Comparison of ENCODE assay signal across 1 cellular context in the genomic region with DNA sequence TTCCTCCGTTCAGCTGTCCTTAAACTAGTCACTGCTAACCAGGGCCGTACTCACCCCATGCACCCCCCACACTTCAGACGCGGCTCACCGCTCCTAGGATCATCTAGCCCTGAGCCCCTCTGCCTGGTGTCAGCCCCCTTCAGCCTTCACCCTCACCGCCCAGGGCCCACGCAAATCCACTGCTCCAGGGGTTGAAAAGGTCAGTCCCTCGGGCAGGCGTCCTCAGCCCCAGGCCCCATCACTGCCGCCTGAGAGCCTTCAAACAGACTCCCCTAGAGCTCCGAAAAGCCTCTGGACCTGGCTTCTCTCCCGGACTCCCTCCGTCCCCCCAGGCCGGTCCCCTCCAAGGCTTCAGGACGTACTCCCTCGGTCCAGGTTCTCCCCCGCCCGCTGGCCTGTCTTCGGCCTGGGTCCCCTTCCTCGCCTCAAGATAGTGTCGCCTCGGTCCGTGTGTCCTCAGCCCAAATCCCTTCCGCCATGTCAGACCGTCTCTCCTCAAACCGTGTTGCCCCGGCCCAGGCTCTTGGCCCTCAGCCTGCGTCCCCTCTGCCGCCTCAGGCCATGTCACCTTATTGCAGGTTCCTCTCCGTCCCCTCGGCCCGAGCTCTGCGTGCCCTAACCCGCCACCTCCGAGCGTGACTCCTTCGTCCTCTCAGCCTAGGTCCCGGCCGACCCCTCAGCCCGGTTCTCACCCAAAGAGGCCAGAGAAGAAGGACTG.
TF ChIP-seq lines count a peak whose summit lies in the region.

No MANE protein-coding gene starts in this region.

TF ChIP-seq in HepG2, 621 proteins besides CTCF, POLR2A, EP300 and RAD21:
- TF ChIP-seq ZNF776 (CRISPR knock-in tag; IDR thresholded peaks at IDR 0.05) (0 out of 2 replicates have a peak, but pooled peaks have one; percentile 27), EEA1 (CRISPR knock-in tag; IDR thresholded peaks at IDR 0.05; ENCODE audit: borderline replicate concordance) (peak; percentile 40), ZSCAN12 (CRISPR knock-in tag; IDR thresholded peaks at IDR 0.05) (no peak), CAMTA2 (CRISPR knock-in tag; IDR thresholded peaks at IDR 0.05; ENCODE audit: borderline replicate concordance) (0 out of 2 replicates have a peak, but pooled peaks have one; percentile 15), ZNF737 (CRISPR knock-in tag; IDR thresholded peaks at IDR 0.05; ENCODE audit: borderline replicate concordance) (0 out of 2 replicates have a peak, but pooled peaks have one; percentile 69), ZNF773 (CRISPR knock-in tag; IDR thresholded peaks at IDR 0.05; ENCODE audit: borderline replicate concordance) (no peak; the same call in 1 of the 2 replicates), AGO2 (optimal IDR thresholded peaks at IDR 0.05; ENCODE audit: low read depth, low read length) (peak; percentile 54), HIVEP1 (CRISPR knock-in tag; IDR thresholded peaks at IDR 0.05) (peak; percentile 43; the same call in 1 of the 2 replicates), CREM (IDR thresholded peaks at IDR 0.05) (no peak), CREM (CRISPR knock-in tag; IDR thresholded peaks at IDR 0.05) (no peak), TMF1 (CRISPR knock-in tag; IDR thresholded peaks at IDR 0.05; ENCODE audit: low read depth) (0 out of 2 replicates have a peak, but pooled peaks have one; percentile 12), ZNF274 (CRISPR knock-in tag; IDR thresholded peaks at IDR 0.05) (peak; percentile 28; the same call in 1 of the 2 replicates), GABPA (IDR thresholded peaks at IDR 0.05; ENCODE audit: low read depth, low read length) (no peak), GABPA (CRISPR knock-in tag; IDR thresholded peaks at IDR 0.05; ENCODE audit: low read depth) (no peak), MAZ (IDR thresholded peaks at IDR 0.05; ENCODE audit: borderline replicate concordance, low read depth, low read length) (no peak), MAZ (CRISPR knock-in tag; IDR thresholded peaks at IDR 0.05; ENCODE audit: low read depth) (no peak), AHR (CRISPR knock-in tag; IDR thresholded peaks at IDR 0.05) (0 out of 2 replicates have a peak, but pooled peaks have one; percentile 24), ZNF225 (CRISPR knock-in tag; IDR thresholded peaks at IDR 0.05) (0 out of 2 replicates have a peak, but pooled peaks have one; percentile 27), TEAD2 (CRISPR knock-in tag; IDR thresholded peaks at IDR 0.05) (no peak), ISX (CRISPR knock-in tag; conservative IDR thresholded peaks at IDR 0.05) (no peak), WIZ (CRISPR knock-in tag; IDR thresholded peaks at IDR 0.05) (0 out of 2 replicates have a peak, but pooled peaks have one; percentile 7), ZNF124 (CRISPR knock-in tag; IDR thresholded peaks at IDR 0.05) (no peak), NPAS2 (CRISPR knock-in tag; IDR thresholded peaks at IDR 0.05; ENCODE audit: borderline replicate concordance) (0 out of 2 replicates have a peak, but pooled peaks have one; percentile 45), JUNB (CRISPR knock-in tag; IDR thresholded peaks at IDR 0.05; ENCODE audit: borderline replicate concordance) (no peak), SIN3A (IDR thresholded peaks at IDR 0.05; ENCODE audit: borderline replicate concordance, low read depth, low read length) (no peak), ZNF672 (CRISPR knock-in tag; IDR thresholded peaks at IDR 0.05) (no peak), ZFP37 (CRISPR knock-in tag; IDR thresholded peaks at IDR 0.05; ENCODE audit: borderline replicate concordance) (no peak), ZNF543 (CRISPR knock-in tag; IDR thresholded peaks at IDR 0.05) (0 out of 2 replicates have a peak, but pooled peaks have one; percentile 18), HNF4G (IDR thresholded peaks at IDR 0.05; ENCODE audit: borderline replicate concordance, low read depth, low read length) (no peak), HNF4G (CRISPR knock-in tag; IDR thresholded peaks at IDR 0.05; ENCODE audit: borderline replicate concordance, low read depth) (0 out of 2 replicates have a peak, but pooled peaks have one; percentile 26), JARID2 (CRISPR knock-in tag; IDR thresholded peaks at IDR 0.05; ENCODE audit: insufficient replicate concordance) (no peak), KLF11 (CRISPR knock-in tag; IDR thresholded peaks at IDR 0.05) (no peak), ZNF30 (CRISPR knock-in tag; IDR thresholded peaks at IDR 0.05) (peak; percentile 44; the same call in 1 of the 2 replicates)
- TF ChIP-seq, protein P1, sequence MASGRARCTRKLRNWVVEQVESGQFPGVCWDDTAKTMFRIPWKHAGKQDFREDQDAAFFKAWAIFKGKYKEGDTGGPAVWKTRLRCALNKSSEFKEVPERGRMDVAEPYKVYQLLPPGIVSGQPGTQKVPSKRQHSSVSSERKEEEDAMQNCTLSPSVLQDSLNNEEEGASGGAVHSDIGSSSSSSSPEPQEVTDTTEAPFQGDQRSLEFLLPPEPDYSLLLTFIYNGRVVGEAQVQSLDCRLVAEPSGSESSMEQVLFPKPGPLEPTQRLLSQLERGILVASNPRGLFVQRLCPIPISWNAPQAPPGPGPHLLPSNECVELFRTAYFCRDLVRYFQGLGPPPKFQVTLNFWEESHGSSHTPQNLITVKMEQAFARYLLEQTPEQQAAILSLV (CRISPR knock-in tag; IDR thresholded peaks at IDR 0.05; ENCODE audit: borderline replicate concordance): 0 out of 2 replicates have a peak, but pooled peaks have one; percentile 69
- TF ChIP-seq, protein P2, sequence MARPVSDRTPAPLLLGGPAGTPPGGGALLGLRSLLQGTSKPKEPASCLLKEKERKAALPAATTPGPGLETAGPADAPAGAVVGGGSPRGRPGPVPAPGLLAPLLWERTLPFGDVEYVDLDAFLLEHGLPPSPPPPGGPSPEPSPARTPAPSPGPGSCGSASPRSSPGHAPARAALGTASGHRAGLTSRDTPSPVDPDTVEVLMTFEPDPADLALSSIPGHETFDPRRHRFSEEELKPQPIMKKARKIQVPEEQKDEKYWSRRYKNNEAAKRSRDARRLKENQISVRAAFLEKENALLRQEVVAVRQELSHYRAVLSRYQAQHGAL (CRISPR knock-in tag; IDR thresholded peaks at IDR 0.05; ENCODE audit: not compliant biosample characterization): no peak
- TF ChIP-seq, protein P3, sequence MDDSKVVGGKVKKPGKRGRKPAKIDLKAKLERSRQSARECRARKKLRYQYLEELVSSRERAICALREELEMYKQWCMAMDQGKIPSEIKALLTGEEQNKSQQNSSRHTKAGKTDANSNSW (CRISPR knock-in tag; IDR thresholded peaks at IDR 0.05; ENCODE audit: borderline replicate concordance): no peak
- TF ChIP-seq, protein P4, sequence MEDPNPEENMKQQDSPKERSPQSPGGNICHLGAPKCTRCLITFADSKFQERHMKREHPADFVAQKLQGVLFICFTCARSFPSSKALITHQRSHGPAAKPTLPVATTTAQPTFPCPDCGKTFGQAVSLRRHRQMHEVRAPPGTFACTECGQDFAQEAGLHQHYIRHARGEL (CRISPR knock-in tag; IDR thresholded peaks at IDR 0.05): 0 out of 2 replicates have a peak, but pooled peaks have one; percentile 33
- TF ChIP-seq, protein P5, sequence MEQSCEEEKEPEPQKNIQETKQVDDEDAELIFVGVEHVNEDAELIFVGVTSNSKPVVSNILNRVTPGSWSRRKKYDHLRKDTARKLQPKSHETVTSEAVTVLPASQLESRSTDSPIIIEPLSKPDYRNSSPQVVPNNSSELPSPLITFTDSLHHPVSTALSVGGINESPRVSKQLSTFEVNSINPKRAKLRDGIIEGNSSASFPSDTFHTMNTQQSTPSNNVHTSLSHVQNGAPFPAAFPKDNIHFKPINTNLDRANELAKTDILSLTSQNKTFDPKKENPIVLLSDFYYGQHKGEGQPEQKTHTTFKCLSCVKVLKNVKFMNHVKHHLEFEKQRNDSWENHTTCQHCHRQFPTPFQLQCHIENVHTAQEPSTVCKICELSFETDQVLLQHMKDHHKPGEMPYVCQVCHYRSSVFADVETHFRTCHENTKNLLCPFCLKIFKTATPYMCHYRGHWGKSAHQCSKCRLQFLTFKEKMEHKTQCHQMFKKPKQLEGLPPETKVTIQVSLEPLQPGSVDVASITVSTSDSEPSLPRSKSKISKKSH (CRISPR knock-in tag; IDR thresholded peaks at IDR 0.05; ENCODE audit: borderline replicate concordance): no peak
- TF ChIP-seq, protein P6, sequence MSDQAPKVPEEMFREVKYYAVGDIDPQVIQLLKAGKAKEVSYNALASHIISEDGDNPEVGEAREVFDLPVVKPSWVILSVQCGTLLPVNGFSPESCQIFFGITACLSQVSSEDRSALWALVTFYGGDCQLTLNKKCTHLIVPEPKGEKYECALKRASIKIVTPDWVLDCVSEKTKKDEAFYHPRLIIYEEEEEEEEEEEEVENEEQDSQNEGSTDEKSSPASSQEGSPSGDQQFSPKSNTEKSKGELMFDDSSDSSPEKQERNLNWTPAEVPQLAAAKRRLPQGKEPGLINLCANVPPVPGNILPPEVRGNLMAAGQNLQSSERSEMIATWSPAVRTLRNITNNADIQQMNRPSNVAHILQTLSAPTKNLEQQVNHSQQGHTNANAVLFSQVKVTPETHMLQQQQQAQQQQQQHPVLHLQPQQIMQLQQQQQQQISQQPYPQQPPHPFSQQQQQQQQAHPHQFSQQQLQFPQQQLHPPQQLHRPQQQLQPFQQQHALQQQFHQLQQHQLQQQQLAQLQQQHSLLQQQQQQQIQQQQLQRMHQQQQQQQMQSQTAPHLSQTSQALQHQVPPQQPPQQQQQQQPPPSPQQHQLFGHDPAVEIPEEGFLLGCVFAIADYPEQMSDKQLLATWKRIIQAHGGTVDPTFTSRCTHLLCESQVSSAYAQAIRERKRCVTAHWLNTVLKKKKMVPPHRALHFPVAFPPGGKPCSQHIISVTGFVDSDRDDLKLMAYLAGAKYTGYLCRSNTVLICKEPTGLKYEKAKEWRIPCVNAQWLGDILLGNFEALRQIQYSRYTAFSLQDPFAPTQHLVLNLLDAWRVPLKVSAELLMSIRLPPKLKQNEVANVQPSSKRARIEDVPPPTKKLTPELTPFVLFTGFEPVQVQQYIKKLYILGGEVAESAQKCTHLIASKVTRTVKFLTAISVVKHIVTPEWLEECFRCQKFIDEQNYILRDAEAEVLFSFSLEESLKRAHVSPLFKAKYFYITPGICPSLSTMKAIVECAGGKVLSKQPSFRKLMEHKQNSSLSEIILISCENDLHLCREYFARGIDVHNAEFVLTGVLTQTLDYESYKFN (CRISPR knock-in tag; conservative IDR thresholded peaks at IDR 0.05): no peak
- TF ChIP-seq, protein P7, sequence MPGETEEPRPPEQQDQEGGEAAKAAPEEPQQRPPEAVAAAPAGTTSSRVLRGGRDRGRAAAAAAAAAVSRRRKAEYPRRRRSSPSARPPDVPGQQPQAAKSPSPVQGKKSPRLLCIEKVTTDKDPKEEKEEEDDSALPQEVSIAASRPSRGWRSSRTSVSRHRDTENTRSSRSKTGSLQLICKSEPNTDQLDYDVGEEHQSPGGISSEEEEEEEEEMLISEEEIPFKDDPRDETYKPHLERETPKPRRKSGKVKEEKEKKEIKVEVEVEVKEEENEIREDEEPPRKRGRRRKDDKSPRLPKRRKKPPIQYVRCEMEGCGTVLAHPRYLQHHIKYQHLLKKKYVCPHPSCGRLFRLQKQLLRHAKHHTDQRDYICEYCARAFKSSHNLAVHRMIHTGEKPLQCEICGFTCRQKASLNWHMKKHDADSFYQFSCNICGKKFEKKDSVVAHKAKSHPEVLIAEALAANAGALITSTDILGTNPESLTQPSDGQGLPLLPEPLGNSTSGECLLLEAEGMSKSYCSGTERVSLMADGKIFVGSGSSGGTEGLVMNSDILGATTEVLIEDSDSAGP (CRISPR knock-in tag; IDR thresholded peaks at IDR 0.05; ENCODE audit: borderline replicate concordance): no peak
- TF ChIP-seq, protein P8, sequence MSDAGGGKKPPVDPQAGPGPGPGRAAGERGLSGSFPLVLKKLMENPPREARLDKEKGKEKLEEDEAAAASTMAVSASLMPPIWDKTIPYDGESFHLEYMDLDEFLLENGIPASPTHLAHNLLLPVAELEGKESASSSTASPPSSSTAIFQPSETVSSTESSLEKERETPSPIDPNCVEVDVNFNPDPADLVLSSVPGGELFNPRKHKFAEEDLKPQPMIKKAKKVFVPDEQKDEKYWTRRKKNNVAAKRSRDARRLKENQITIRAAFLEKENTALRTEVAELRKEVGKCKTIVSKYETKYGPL (CRISPR knock-in tag; IDR thresholded peaks at IDR 0.05): no peak
- TF ChIP-seq, protein P9, sequence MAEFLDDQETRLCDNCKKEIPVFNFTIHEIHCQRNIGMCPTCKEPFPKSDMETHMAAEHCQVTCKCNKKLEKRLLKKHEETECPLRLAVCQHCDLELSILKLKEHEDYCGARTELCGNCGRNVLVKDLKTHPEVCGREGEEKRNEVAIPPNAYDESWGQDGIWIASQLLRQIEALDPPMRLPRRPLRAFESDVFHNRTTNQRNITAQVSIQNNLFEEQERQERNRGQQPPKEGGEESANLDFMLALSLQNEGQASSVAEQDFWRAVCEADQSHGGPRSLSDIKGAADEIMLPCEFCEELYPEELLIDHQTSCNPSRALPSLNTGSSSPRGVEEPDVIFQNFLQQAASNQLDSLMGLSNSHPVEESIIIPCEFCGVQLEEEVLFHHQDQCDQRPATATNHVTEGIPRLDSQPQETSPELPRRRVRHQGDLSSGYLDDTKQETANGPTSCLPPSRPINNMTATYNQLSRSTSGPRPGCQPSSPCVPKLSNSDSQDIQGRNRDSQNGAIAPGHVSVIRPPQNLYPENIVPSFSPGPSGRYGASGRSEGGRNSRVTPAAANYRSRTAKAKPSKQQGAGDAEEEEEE (CRISPR knock-in tag; IDR thresholded peaks at IDR 0.05; ENCODE audit: borderline replicate concordance): 0 out of 2 replicates have a peak, but pooled peaks have one; percentile 20
